ENCODE assay signal across 12 cellular contexts in genomic region chr5:82272957-82273356, GRCh38. TPM values are rescaled to one million over a fixed set of nuclear protein-coding genes. Genes with fewer than 3 reads are reported as not detected.
DNase-seq lines count a peak whose midpoint lies in the region; ATAC-seq and TF ChIP-seq lines count a peak whose summit lies in the region.
"Had no signal": no experiment of that assay in that cellular context is flagged by ENCODE, and none has a peak within 500 bp of the region (broad histone marks: within the 10 kb centered on the region; RNA-seq: fewer than 3 reads in every experiment).

No MANE protein-coding gene starts in this region.

- H3K23ac ChIP-seq in mesendoderm (ENCODE audit: low read length) = no peak overlapping the region

- in situ Hi-C loops in Panc1 (cut with HindIII; ENCODE audit: low pct_unique_long_range_greater_than_20kb, low sequenced_read_pairs) = no loop called here

- H3K18ac ChIP-seq in mesendoderm (ENCODE audit: low read length) = no peak overlapping the region

- H3K36me3 Mint-ChIP-seq in activated T-helper 1 cell treated with anti-CD3 and anti-CD28 coated beads, Interleukin-12 subunit alpha, Interleukin-12 subunit beta, Interleukin-2, Interleukin-4 antibody, amounts not matched to agents 30 ng/mL and 10 ng/mL and 1 ng/mL, durations not matched to agents 14 hours and 24 hours and 36 hours (ENCODE audit: low read depth) = peaks cover 55% of the 10 kb centered on the region
- no peaks in the 10 kb centered on the region for H3K36me3 Mint-ChIP-seq in glutamatergic neuron (ENCODE audit: unreplicated experiment)

- no peak overlapping the region for H3K27ac ChIP-seq in DND-41 (ENCODE audit: low read length)
- no peak overlapping the region for H3K27ac ChIP-seq in Panc1 (ENCODE audit: low read length)
- H3K27ac ChIP-seq in mesendoderm (ENCODE audit: low read depth, low read length) = no peak overlapping the region
- H3K27ac ChIP-seq: gastroesophageal sphincter, right atrium auricular region had no signal

- POLR2A ChIA-PET in Panc1 (lab: Charles Lee) = no interaction called here

- no peak overlapping the region for H4K5ac ChIP-seq in mesendoderm (ENCODE audit: low read length)

- no peak overlapping the region for H3K27ac Mint-ChIP-seq in activated T-helper 1 cell treated with anti-CD3 and anti-CD28 coated beads, Interleukin-12 subunit alpha, Interleukin-12 subunit beta, Interleukin-2, Interleukin-4 antibody, amounts not matched to agents 30 ng/mL and 10 ng/mL and 1 ng/mL, durations not matched to agents 14 hours and 24 hours and 36 hours
- H3K27ac Mint-ChIP-seq in glutamatergic neuron (ENCODE audit: unreplicated experiment) = no peak overlapping the region

- no peak overlapping the region for H3K4ac ChIP-seq in mesendoderm (ENCODE audit: low read depth, low read length)

- H2AK5ac ChIP-seq in mesendoderm (ENCODE audit: low read length) = no peak overlapping the region

- DNase-seq in BE2C (peak; percentile 30), DND-41 (peak; percentile 20), Panc1 (ENCODE audit: low read depth, low spot score) (no peak), mesendoderm (peak; percentile 50), glutamatergic neuron (no peak), activated gamma-delta T cell treated with Interleukin-2 at 50 U/mL for 16 hours (no peak)
- no peak for DNase-seq in activated T-helper 1 cell treated with anti-CD3 and anti-CD28 coated beads, Interleukin-12 subunit alpha, Interleukin-12 subunit beta, Interleukin-2, Interleukin-4 antibody, amounts not matched to agents 30 ng/mL and 10 ng/mL and 1 ng/mL, durations not matched to agents 14 hours and 24 hours and 36 hours (ENCODE audit: low spot score)
- DNase-seq: COR-L47; effector memory CD4-positive, alpha-beta T cell; GOT3 had no signal

- no peaks in the 10 kb centered on the region for H3K4me1 ChIP-seq in BE2C
- H3K4me1 ChIP-seq in DND-41 (ENCODE audit: insufficient read depth, low read length) = peaks cover 19% of the 10 kb centered on the region
- peaks cover 16% of the 10 kb centered on the region for H3K4me1 ChIP-seq in Panc1 (ENCODE audit: control insufficient read depth, insufficient read depth, low read length)
- no peaks in the 10 kb centered on the region for H3K4me1 ChIP-seq in mesendoderm (ENCODE audit: control insufficient read depth, low read depth, low read length)

- no peaks in the 10 kb centered on the region for H3K27me3 Mint-ChIP-seq in activated T-helper 1 cell treated with anti-CD3 and anti-CD28 coated beads, Interleukin-12 subunit alpha, Interleukin-12 subunit beta, Interleukin-2, Interleukin-4 antibody, amounts not matched to agents 30 ng/mL and 10 ng/mL and 1 ng/mL, durations not matched to agents 14 hours and 24 hours and 36 hours (ENCODE audit: insufficient read depth)
- no peaks in the 10 kb centered on the region for H3K27me3 Mint-ChIP-seq in glutamatergic neuron (ENCODE audit: unreplicated experiment)

- no peak overlapping the region for H3K4me3 ChIP-seq in BE2C (ENCODE audit: low read depth, low read length)
- H3K4me3 ChIP-seq in DND-41 (ENCODE audit: low read depth in 1 of 2, low read length in 2 of 2) = no peak overlapping the region
- H3K4me3 ChIP-seq in Panc1 (ENCODE audit: low read depth in 2 of 2, low read length in 2 of 2) = no peak overlapping the region
- H3K4me3 ChIP-seq in mesendoderm (ENCODE audit: low read length) = no peak overlapping the region
- H3K4me3 ChIP-seq: gastroesophageal sphincter, right atrium auricular region had no signal

- CTCF ChIA-PET in Panc1 (lab: Charles Lee) = no interaction called here

- H3K9ac ChIP-seq in DND-41 (ENCODE audit: low read depth, low read length) (no peak overlapping the region), mesendoderm (ENCODE audit: low read length) (no peak overlapping the region)

- H3K9me3 Mint-ChIP-seq in activated T-helper 1 cell treated with anti-CD3 and anti-CD28 coated beads, Interleukin-12 subunit alpha, Interleukin-12 subunit beta, Interleukin-2, Interleukin-4 antibody, amounts not matched to agents 30 ng/mL and 10 ng/mL and 1 ng/mL, durations not matched to agents 14 hours and 24 hours and 36 hours = peaks cover under 1% of the 10 kb centered on the region
- peaks cover 8% of the 10 kb centered on the region for H3K9me3 Mint-ChIP-seq in glutamatergic neuron (ENCODE audit: unreplicated experiment)

- H2BK15ac ChIP-seq in mesendoderm (replicated peaks; ENCODE audit: low read depth) = no peak overlapping the region

- H3K56ac ChIP-seq in mesendoderm (ENCODE audit: low read length) = no peak overlapping the region

- intact Hi-C loops in Panc1 (cut with micrococcal nuclease; ENCODE audit: unreplicated experiment) = no loop called here
- intact Hi-C loops in activated T-helper 1 cell treated with anti-CD3 and anti-CD28 coated beads, Interleukin-12 subunit alpha, Interleukin-12 subunit beta, Interleukin-2, Interleukin-4 antibody, amounts not matched to agents 30 ng/mL and 10 ng/mL and 1 ng/mL, durations not matched to agents 14 hours and 24 hours and 36 hours (cut with micrococcal nuclease) = no loop called here

- H3K4me2 ChIP-seq in DND-41 (ENCODE audit: insufficient read depth, low read length) (no peak overlapping the region), mesendoderm (ENCODE audit: low read length) (no peak overlapping the region)

- H3K79me2 ChIP-seq in DND-41 (ENCODE audit: insufficient read depth, low read length) (peaks cover 29% of the 10 kb centered on the region), mesendoderm (ENCODE audit: control insufficient read depth, insufficient read depth, low read length) (peaks cover 12% of the 10 kb centered on the region)

- no CpG with 5 or more reads among the region's 17 CpGs for WGBS in mesendoderm (ENCODE audit: extremely low coverage, insufficient coverage, low lambda C conversion rate)

- no peak overlapping the region for H4K8ac ChIP-seq in mesendoderm (ENCODE audit: low read depth, low read length)

- peaks cover 13% of the 10 kb centered on the region for H4K20me1 ChIP-seq in DND-41 (ENCODE audit: insufficient read depth, low read length)

- H2BK120ac ChIP-seq in mesendoderm (ENCODE audit: low read depth, low read length) = no peak overlapping the region

- peaks cover 21% of the 10 kb centered on the region for H3K4me1 Mint-ChIP-seq in activated T-helper 1 cell treated with anti-CD3 and anti-CD28 coated beads, Interleukin-12 subunit alpha, Interleukin-12 subunit beta, Interleukin-2, Interleukin-4 antibody, amounts not matched to agents 30 ng/mL and 10 ng/mL and 1 ng/mL, durations not matched to agents 14 hours and 24 hours and 36 hours (ENCODE audit: low read depth)
- H3K4me1 Mint-ChIP-seq in glutamatergic neuron (ENCODE audit: low read depth, unreplicated experiment) = peaks cover 3% of the 10 kb centered on the region

- H2AFZ ChIP-seq in DND-41 (ENCODE audit: low read depth, low read length) = no peak overlapping the region

- no TSS peak for BruUV-seq in Panc1 (replicated peaks; lab: Mats Ljungman, UMichigan)

- H3K79me1 ChIP-seq in mesendoderm (ENCODE audit: low read length) = no peaks in the 10 kb centered on the region

- H2BK5ac ChIP-seq in mesendoderm (ENCODE audit: low read length) = no peak overlapping the region

- H3K9me3 ChIP-seq in BE2C (no peaks in the 10 kb centered on the region), DND-41 (ENCODE audit: insufficient read depth, low read length, severe bottlenecking) (no peaks in the 10 kb centered on the region), Panc1 (ENCODE audit: control insufficient read depth, insufficient read depth, low read depth, low read length) (no peaks in the 10 kb centered on the region; the same call in 1 of the 2 replicates)
- H3K9me3 ChIP-seq: gastroesophageal sphincter, right atrium auricular region had no signal

- H3K36me3 ChIP-seq in BE2C = peaks cover 44% of the 10 kb centered on the region
- H3K36me3 ChIP-seq in DND-41 (ENCODE audit: insufficient read depth, low read length) = peaks cover 60% of the 10 kb centered on the region
- peaks cover 25% of the 10 kb centered on the region for H3K36me3 ChIP-seq in Panc1 (ENCODE audit: control insufficient read depth, insufficient read depth, low read length)
- peaks cover 8% of the 10 kb centered on the region for H3K36me3 ChIP-seq in mesendoderm (ENCODE audit: control insufficient read depth, insufficient read depth, low read length)

- no peak overlapping the region for H3K4me3 Mint-ChIP-seq in activated T-helper 1 cell treated with anti-CD3 and anti-CD28 coated beads, Interleukin-12 subunit alpha, Interleukin-12 subunit beta, Interleukin-2, Interleukin-4 antibody, amounts not matched to agents 30 ng/mL and 10 ng/mL and 1 ng/mL, durations not matched to agents 14 hours and 24 hours and 36 hours
- no peak overlapping the region for H3K4me3 Mint-ChIP-seq in glutamatergic neuron (ENCODE audit: unreplicated experiment)

- TF ChIP-seq CTCF in BE2C (IDR thresholded peaks at IDR 0.05; ENCODE audit: low read depth, low read length) = no peak
- no peak for TF ChIP-seq CTCF in DND-41 (IDR thresholded peaks at IDR 0.05; ENCODE audit: borderline replicate concordance, extremely low read depth, low read length, poor library complexity, severe bottlenecking)
- no peak for TF ChIP-seq CTCF in Panc1 (IDR thresholded peaks at IDR 0.05)
- no peak for TF ChIP-seq CTCF in glutamatergic neuron (IDR thresholded peaks at IDR 0.05; ENCODE audit: partially characterized antibody, unreplicated experiment)

- ATAC-seq in DND-41 (ENCODE audit: insufficient read depth, low read depth) (peak; percentile 25; the same call in 1 of the 3 replicates), Panc1 (peak; percentile 44; the same call in 1 of the 2 replicates)
- ATAC-seq: gastroesophageal sphincter had no signal

- no peaks in the 10 kb centered on the region for H3K27me3 ChIP-seq in BE2C
- no peaks in the 10 kb centered on the region for H3K27me3 ChIP-seq in DND-41 (ENCODE audit: insufficient read depth, low read length, poor library complexity)
- no peaks in the 10 kb centered on the region for H3K27me3 ChIP-seq in Panc1 (ENCODE audit: control insufficient read depth, insufficient read depth, low read length)
- no peaks in the 10 kb centered on the region for H3K27me3 ChIP-seq in mesendoderm (ENCODE audit: insufficient read depth, low read length, poor library complexity)
- H3K27me3 ChIP-seq: gastroesophageal sphincter, right atrium auricular region had no signal

RNA-seq across cellular contexts. Expression of gene RPS23, which starts 5.2 kb away (rescaled TPM):
- 1,242 TPM for polyA plus RNA-seq in BE2C (2012; ENCODE audit: insufficient read depth, insufficient read length, low read depth)
- total RNA-seq in Panc1 (2021; ENCODE audit: unreplicated experiment) = 1,388 TPM
- 1,732 TPM for polyA plus RNA-seq in Panc1 (2012; ENCODE audit: insufficient read length)
- polyA plus RNA-seq in mesendoderm (2013, experiment 1 of 2) = 4,570 TPM
- polyA plus RNA-seq in mesendoderm (2013, experiment 2 of 2) = 4,487 TPM
- 2,220 and 2,235 TPM in 2 replicates for total RNA-seq in activated T-helper 1 cell treated with anti-CD3 and anti-CD28 coated beads, Interleukin-12 subunit alpha, Interleukin-12 subunit beta, Interleukin-2, Interleukin-4 antibody, amounts not matched to agents 30 ng/mL and 10 ng/mL and 1 ng/mL, durations not matched to agents 14 hours and 24 hours and 36 hours
- total RNA-seq in glutamatergic neuron (ENCODE audit: unreplicated experiment) = 1,149 TPM

Comparison
In these comparisons a context has a peak if more than half of its experiments do, and no peak if none do; other contexts are left out.
1. DNase-seq: peak in BE2C (single experiment), DND-41 (single experiment) and mesendoderm (single experiment); none in Panc1 (single experiment), activated T-helper 1 cell treated with anti-CD3 and anti-CD28 coated beads, Interleukin-12 subunit alpha, Interleukin-12 subunit beta, Interleukin-2, Interleukin-4 antibody, amounts not matched to agents 30 ng/mL and 10 ng/mL and 1 ng/mL, durations not matched to agents 14 hours and 24 hours and 36 hours (single experiment), glutamatergic neuron (single experiment) and activated gamma-delta T cell treated with Interleukin-2 at 50 U/mL for 16 hours (single experiment).